Comparison of ENCODE assay signal across 8 cellular contexts in genomic region chr5:75611324-75612210, GRCh38. TPM values are rescaled to one million over a fixed set of nuclear protein-coding genes. Genes with fewer than 3 reads are reported as not detected.
A peak's percentile ranks its signal among the peaks of the same experiment; 100 is the strongest.
DNase-seq lines count a peak whose midpoint lies in the region; ATAC-seq lines count a peak whose summit lies in the region.

Gene ANKDD1B, plus strand, starts transcription at chr5:75611453. Its CDS starts 182 bp downstream, at chr5:75611635.

- H2BK5ac ChIP-seq in trophoblast cell (ENCODE audit: low read depth, low read length, poor library complexity) = peak within 1 kb of the TSS; percentile 65

- peak within 1 kb of the TSS; percentile 61 for H3K4me3 ChIP-seq in trophoblast cell (ENCODE audit: low read depth, low read length)

- H3K36me3 ChIP-seq in trophoblast cell (ENCODE audit: control insufficient read depth in 1 of 2, insufficient read depth in 2 of 2, low read length in 2 of 2) = no peaks in the 10 kb centered on the region

- no CpG with 5 or more reads among the region's 52 CpGs for WGBS in trophoblast cell (ENCODE audit: extremely low coverage, insufficient coverage, insufficient read length)

- H3K9ac ChIP-seq in trophoblast cell (ENCODE audit: low read length) = peak within 1 kb of the TSS; percentile 41

- H3K4ac ChIP-seq in trophoblast cell (ENCODE audit: low read depth, low read length) = peak within 1 kb of the TSS; percentile 54

- no peaks in the 10 kb centered on the region for H3K27me3 ChIP-seq in trophoblast cell (ENCODE audit: insufficient read depth, low read length)

- intact Hi-C loops in left cardiac atrium (cut with DNase I) = no loop called here

- H3K79me2 ChIP-seq in trophoblast cell (ENCODE audit: control insufficient read depth, insufficient read depth, low read length, poor library complexity) = peaks cover 2% of the 10 kb centered on the region

- peak within 1 kb of the TSS; percentile 85 for H3K4me2 ChIP-seq in trophoblast cell (ENCODE audit: low read length)

- peak; percentile 69 to 70 for ATAC-seq in left cardiac atrium

- DNase-seq in DMS 273 (lab: John Stamatoyannopoulos, UW; ENCODE audit: unreplicated experiment) (peak; percentile 54), DMS 273 treated with DMSO at 0.1 percent for 48 hours (lab: John Stamatoyannopoulos, UW) (no peak), left cardiac atrium (peak; percentile 37), trophoblast cell (peak in 1 of 2 donors; percentile 13), cortex of kidney (lab: John Stamatoyannopoulos, UW) (no peak), NAMALWA (ENCODE audit: low spot score) (no peak), DMS153 treated with DMSO at 0.1 percent for 48 hours (lab: John Stamatoyannopoulos, UW; ENCODE audit: unreplicated experiment) (no peak)
- peak; percentile 15 for DNase-seq in activated CD8-positive, alpha-beta memory T cell treated with anti-CD3 and anti-CD28 coated beads, Interleukin-2, amount 50 U/mL, for 4 hours

- peak within 1 kb of the TSS; percentile 54 for H2AFZ ChIP-seq in trophoblast cell (ENCODE audit: insufficient read depth, low read length, poor library complexity)

- peaks cover 7% of the 10 kb centered on the region for H3K79me1 ChIP-seq in trophoblast cell (ENCODE audit: low read length)

- H4K8ac ChIP-seq in trophoblast cell (ENCODE audit: low read depth, low read length) = peak within 1 kb of the TSS; percentile 37

- no peak within 1 kb of the TSS for H3K27ac ChIP-seq in trophoblast cell (ENCODE audit: low read depth, low read length)

- peaks cover 8 to 9% of the 10 kb centered on the region in 2 experiments for H3K4me1 ChIP-seq in trophoblast cell (ENCODE audit: control insufficient read depth in 1 of 2, insufficient read depth in 2 of 2, low read length in 2 of 2)

- peak within 1 kb of the TSS; percentile 88 for H3K18ac ChIP-seq in trophoblast cell (ENCODE audit: low read length)

- H2BK120ac ChIP-seq in trophoblast cell (ENCODE audit: insufficient read depth, low read length, poor library complexity) = peak within 1 kb of the TSS; percentile 85

- H2BK12ac ChIP-seq in trophoblast cell (ENCODE audit: low read length) = peak within 1 kb of the TSS; percentile 55

- no peaks in the 10 kb centered on the region for H3K9me3 ChIP-seq in trophoblast cell (ENCODE audit: insufficient read depth, low read depth, low read length)

- H3K14ac ChIP-seq in trophoblast cell (ENCODE audit: low read length) = peak within 1 kb of the TSS; percentile 55

- H2AK5ac ChIP-seq in trophoblast cell (ENCODE audit: low read length) = peak within 1 kb of the TSS; percentile 87

- H4K91ac ChIP-seq in trophoblast cell (ENCODE audit: low read depth, low read length) = peak within 1 kb of the TSS; percentile 55

- peak within 1 kb of the TSS; percentile 19 for H4K12ac ChIP-seq in trophoblast cell (ENCODE audit: low read depth, low read length)

- H3K23ac ChIP-seq in trophoblast cell (ENCODE audit: low read length) = no peak within 1 kb of the TSS

RNA-seq across cellular contexts. Expression of gene ANKDD1B, which starts in this region (rescaled TPM):
- under 1 TPM in 1 of 2 donors, not detected in 1; 0.21 TPM for total RNA-seq in left cardiac atrium
- 0.07 and 0.10 TPM in 2 replicates for polyA plus RNA-seq in trophoblast cell (2013)

Comparison
In these comparisons a context has a peak if more than half of its experiments do, and no peak if none do; other contexts are left out.
1. DNase-seq: peak in DMS 273 (single experiment) and activated CD8-positive, alpha-beta memory T cell treated with anti-CD3 and anti-CD28 coated beads, Interleukin-2, amount 50 U/mL, for 4 hours (single experiment); none in DMS 273 treated with DMSO at 0.1 percent for 48 hours (single experiment), cortex of kidney (single experiment), NAMALWA (single experiment) and DMS153 treated with DMSO at 0.1 percent for 48 hours (single experiment).
2. Peak in DNase-seq and ATAC-seq in left cardiac atrium; RNA of the gene not detected or under 1 TPM.